Comparison of ENCODE assay signal across 15 cellular contexts in the genomic region with DNA sequence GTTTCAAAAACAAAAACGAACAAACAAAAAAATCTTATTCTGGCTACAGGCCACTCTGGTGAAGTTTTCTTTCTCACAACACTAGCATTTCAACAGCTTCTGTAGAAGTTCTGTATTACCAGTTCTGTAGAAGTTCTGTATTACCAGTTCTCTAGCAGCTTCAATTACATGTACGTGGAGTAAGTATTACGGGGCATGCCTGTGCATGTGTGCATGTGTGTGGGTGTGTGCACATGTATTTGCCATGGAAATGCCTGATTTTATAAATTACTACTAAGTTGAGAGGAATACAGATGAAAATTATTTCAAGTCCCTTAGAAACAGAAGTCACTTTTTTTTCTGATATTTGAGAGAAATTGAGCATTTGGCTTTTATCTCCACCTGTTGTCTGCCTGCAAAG.
"Had no signal": no experiment of that assay in that cellular context is flagged by ENCODE, and none has a peak within 500 bp of the region (broad histone marks: within the 10 kb centered on the region; RNA-seq: fewer than 3 reads in every experiment).

No MANE protein-coding gene starts in this region.

- H3K27me3 ChIP-seq: gastroesophageal sphincter, heart left ventricle, spleen had no signal

- H3K36me3 Mint-ChIP-seq: stimulated activated memory B cell treated with anti-CD40 and anti-IgM and Interleukin-4, amounts not matched to agents 10 μg/mL and 1 μg/mL and 100 μg/mL, for 72 hours had no signal

- DNase-seq: activated B cell treated with CpG ODN at 0.5 μM for 24 hours; activated CD4-positive, alpha-beta T cell treated with anti-CD3 and anti-CD28 coated beads, Interleukin-2, amount 10 ng/mL, durations not matched to agents 7 days and 5 days; activated CD8-positive, alpha-beta memory T cell treated with anti-CD3 and anti-CD28 coated beads, Interleukin-2, amount 50 U/mL, for 4 hours; activated gamma-delta T cell; amniotic stem cell; heart left ventricle; mesendoderm; spleen; stimulated activated CD4-positive, alpha-beta T cell treated with anti-CD3 and anti-CD28 coated beads, Interleukin-4, amount 100 ng/mL, for 4 hours; SW 1271 had no signal

- ATAC-seq: naive thymus-derived CD4-positive, alpha-beta T cell had no signal

- H3K27me3 Mint-ChIP-seq: activated B cell treated with CpG ODN at 0.5 μM for 24 hours; activated CD4-positive, alpha-beta T cell treated with anti-CD3 and anti-CD28 coated beads, Interleukin-2, amount 10 ng/mL, durations not matched to agents 7 days and 5 days; activated naive CD8-positive, alpha-beta T cell; naive thymus-derived CD4-positive, alpha-beta T cell; stimulated activated memory B cell treated with anti-CD40 and anti-IgM and Interleukin-4, amounts not matched to agents 10 μg/mL and 1 μg/mL and 100 μg/mL, for 72 hours had no signal

- H3K4me3 Mint-ChIP-seq: activated B cell treated with CpG ODN at 0.5 μM for 24 hours; activated CD4-positive, alpha-beta T cell treated with anti-CD3 and anti-CD28 coated beads, Interleukin-2, amount 10 ng/mL, durations not matched to agents 7 days and 5 days; stimulated activated memory B cell treated with anti-CD40 and anti-IgM and Interleukin-4, amounts not matched to agents 10 μg/mL and 1 μg/mL and 100 μg/mL, for 72 hours had no signal

- H3K9me3 ChIP-seq: gastroesophageal sphincter had no signal

- H3K36me3 ChIP-seq: gastroesophageal sphincter, heart left ventricle, spleen had no signal

- H3K27ac ChIP-seq: epithelial cell of prostate had no signal

- H3K4me3 ChIP-seq: gastroesophageal sphincter, heart left ventricle, spleen had no signal
